Comparison of ENCODE assay signal across 16 cellular contexts in the genomic region with DNA sequence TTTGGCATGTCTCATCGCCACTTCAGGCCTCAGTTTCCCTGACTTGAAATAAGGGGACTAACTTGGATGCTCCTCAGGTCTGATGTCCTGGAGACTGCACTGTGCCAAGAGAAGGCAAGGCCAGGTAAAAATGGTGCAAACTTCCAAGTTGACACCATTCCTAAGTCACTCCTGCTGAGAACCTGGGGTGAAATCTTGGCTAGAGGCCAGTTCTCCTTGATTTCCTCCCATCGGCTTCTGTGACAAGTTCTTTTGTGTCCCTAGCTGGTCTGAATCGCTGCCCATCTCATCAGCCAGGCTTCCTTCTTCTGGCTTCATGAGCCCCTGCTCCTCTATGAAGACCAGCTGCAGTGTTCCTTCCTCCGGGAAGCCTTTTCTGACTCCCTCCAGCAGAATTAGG.
"Had no signal": no experiment of that assay in that cellular context is flagged by ENCODE, and none has a peak within 500 bp of the region (broad histone marks: within the 10 kb centered on the region; RNA-seq: fewer than 3 reads in every experiment).

No MANE protein-coding gene starts in this region.

- H3K27me3 ChIP-seq: adrenal gland, gastrocnemius medialis, heart left ventricle had no signal

- DNase-seq: activated CD4-positive, alpha-beta T cell treated with anti-CD3 and anti-CD28 coated beads, Interleukin-2, amount 50 U/mL, for 1 hour; adrenal gland; dermis blood vessel endothelial cell; endodermal cell; gastrocnemius medialis; heart left ventricle; immature natural killer cell; mesenchymal stem cell; nephron progenitor cell; right cardiac atrium; stimulated activated CD4-positive, alpha-beta T cell treated with anti-CD3 and anti-CD28 coated beads, Interleukin-15, amount 100 ng/mL, for 24 hours; stimulated activated CD4-positive, alpha-beta T cell treated with anti-CD3 and anti-CD28 coated beads, Interleukin-4, amount 100 ng/mL, for 1 hour; trophoblast cell had no signal

- H3K36me3 Mint-ChIP-seq: immature natural killer cell had no signal

- H3K9me3 ChIP-seq: adrenal gland, gastrocnemius medialis, heart left ventricle, prostate gland had no signal

- H3K4me1 Mint-ChIP-seq: immature natural killer cell had no signal

- H3K27ac Mint-ChIP-seq: activated T-helper 1 cell treated with anti-CD3 and anti-CD28 coated beads, Interleukin-12 subunit alpha, Interleukin-12 subunit beta, Interleukin-2, Interleukin-4 antibody, amounts not matched to agents 30 ng/mL and 10 ng/mL and 1 ng/mL, durations not matched to agents 14 hours and 24 hours and 36 hours; endodermal cell; immature natural killer cell; nephron progenitor cell had no signal

- H3K9me3 Mint-ChIP-seq: activated T-helper 1 cell treated with anti-CD3 and anti-CD28 coated beads, Interleukin-12 subunit alpha, Interleukin-12 subunit beta, Interleukin-2, Interleukin-4 antibody, amounts not matched to agents 30 ng/mL and 10 ng/mL and 1 ng/mL, durations not matched to agents 14 hours and 24 hours and 36 hours; endodermal cell; immature natural killer cell; nephron progenitor cell had no signal

- ATAC-seq: gastrocnemius medialis, heart left ventricle, right cardiac atrium had no signal

- H3K4me3 Mint-ChIP-seq: activated T-helper 1 cell treated with anti-CD3 and anti-CD28 coated beads, Interleukin-12 subunit alpha, Interleukin-12 subunit beta, Interleukin-2, Interleukin-4 antibody, amounts not matched to agents 30 ng/mL and 10 ng/mL and 1 ng/mL, durations not matched to agents 14 hours and 24 hours and 36 hours; endodermal cell; immature natural killer cell; nephron progenitor cell had no signal

- H3K4me1 ChIP-seq: adrenal gland, gastrocnemius medialis, prostate gland had no signal

- H3K4me3 ChIP-seq: adrenal gland, gastrocnemius medialis, heart left ventricle, prostate gland, skin epidermis had no signal

- H3K36me3 ChIP-seq: adrenal gland, gastrocnemius medialis, heart left ventricle, prostate gland had no signal

- H3K27ac ChIP-seq: adrenal gland, gastrocnemius medialis, heart left ventricle, prostate gland, skin epidermis had no signal
